Comparison of ENCODE assay signal across 2 cellular contexts in the genomic region with DNA sequence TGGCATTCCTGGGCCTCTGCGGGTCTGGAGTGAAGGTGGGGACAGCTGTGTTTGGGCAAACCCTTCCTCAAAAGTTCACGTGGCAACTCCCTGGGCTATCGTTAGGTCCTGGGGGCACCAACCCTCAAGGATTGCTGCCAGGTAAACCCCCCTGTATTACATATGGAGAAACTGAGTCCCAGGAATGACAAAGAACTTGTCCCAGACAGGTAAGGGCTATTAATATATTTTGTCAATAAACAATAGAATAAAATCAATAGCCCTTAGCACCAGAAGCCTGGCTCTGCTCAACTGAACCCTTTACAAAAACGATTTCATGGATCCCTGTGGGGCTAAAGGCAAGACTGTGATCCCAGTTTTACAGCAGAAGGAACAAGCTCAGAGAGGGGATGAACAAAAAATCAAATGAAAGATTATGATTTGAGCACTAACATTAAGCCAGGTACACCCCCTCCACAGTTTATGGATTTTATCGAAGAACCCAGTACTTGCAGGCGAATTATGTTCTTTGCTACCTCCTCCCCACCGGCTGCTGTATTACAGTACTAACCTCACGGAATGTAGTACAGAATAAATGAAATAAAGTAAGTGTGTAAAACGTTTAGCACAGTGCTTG.
TF ChIP-seq lines count a peak whose summit lies in the region.

No MANE protein-coding gene starts in this region.

TF ChIP-seq in K562, 482 proteins besides CTCF, POLR2A, EP300 and RAD21 (continues in another document):
- TF ChIP-seq XRCC5 (IDR thresholded peaks at IDR 0.05; ENCODE audit: low read depth, low read length) = 0 out of 2 replicates have a peak, but pooled peaks have one; percentile 7
- TF ChIP-seq, protein P1, sequence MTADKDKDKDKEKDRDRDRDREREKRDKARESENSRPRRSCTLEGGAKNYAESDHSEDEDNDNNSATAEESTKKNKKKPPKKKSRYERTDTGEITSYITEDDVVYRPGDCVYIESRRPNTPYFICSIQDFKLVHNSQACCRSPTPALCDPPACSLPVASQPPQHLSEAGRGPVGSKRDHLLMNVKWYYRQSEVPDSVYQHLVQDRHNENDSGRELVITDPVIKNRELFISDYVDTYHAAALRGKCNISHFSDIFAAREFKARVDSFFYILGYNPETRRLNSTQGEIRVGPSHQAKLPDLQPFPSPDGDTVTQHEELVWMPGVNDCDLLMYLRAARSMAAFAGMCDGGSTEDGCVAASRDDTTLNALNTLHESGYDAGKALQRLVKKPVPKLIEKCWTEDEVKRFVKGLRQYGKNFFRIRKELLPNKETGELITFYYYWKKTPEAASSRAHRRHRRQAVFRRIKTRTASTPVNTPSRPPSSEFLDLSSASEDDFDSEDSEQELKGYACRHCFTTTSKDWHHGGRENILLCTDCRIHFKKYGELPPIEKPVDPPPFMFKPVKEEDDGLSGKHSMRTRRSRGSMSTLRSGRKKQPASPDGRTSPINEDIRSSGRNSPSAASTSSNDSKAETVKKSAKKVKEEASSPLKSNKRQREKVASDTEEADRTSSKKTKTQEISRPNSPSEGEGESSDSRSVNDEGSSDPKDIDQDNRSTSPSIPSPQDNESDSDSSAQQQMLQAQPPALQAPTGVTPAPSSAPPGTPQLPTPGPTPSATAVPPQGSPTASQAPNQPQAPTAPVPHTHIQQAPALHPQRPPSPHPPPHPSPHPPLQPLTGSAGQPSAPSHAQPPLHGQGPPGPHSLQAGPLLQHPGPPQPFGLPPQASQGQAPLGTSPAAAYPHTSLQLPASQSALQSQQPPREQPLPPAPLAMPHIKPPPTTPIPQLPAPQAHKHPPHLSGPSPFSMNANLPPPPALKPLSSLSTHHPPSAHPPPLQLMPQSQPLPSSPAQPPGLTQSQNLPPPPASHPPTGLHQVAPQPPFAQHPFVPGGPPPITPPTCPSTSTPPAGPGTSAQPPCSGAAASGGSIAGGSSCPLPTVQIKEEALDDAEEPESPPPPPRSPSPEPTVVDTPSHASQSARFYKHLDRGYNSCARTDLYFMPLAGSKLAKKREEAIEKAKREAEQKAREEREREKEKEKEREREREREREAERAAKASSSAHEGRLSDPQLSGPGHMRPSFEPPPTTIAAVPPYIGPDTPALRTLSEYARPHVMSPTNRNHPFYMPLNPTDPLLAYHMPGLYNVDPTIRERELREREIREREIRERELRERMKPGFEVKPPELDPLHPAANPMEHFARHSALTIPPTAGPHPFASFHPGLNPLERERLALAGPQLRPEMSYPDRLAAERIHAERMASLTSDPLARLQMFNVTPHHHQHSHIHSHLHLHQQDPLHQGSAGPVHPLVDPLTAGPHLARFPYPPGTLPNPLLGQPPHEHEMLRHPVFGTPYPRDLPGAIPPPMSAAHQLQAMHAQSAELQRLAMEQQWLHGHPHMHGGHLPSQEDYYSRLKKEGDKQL (CRISPR knock-in tag; IDR thresholded peaks at IDR 0.05; ENCODE audit: borderline replicate concordance) = no peak
- TF ChIP-seq, protein P2, sequence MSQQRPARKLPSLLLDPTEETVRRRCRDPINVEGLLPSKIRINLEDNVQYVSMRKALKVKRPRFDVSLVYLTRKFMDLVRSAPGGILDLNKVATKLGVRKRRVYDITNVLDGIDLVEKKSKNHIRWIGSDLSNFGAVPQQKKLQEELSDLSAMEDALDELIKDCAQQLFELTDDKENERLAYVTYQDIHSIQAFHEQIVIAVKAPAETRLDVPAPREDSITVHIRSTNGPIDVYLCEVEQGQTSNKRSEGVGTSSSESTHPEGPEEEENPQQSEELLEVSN (IDR thresholded peaks at IDR 0.05; ENCODE audit: borderline replicate concordance in 1 of 2, extremely low read depth in 1 of 2, insufficient read depth in 1 of 2, insufficient read length in 1 of 2, low read depth in 1 of 2, low read length in 1 of 2, poor library complexity in 1 of 2, severe bottlenecking in 1 of 2) = peak in 1 of 2 experiments; percentile 1
- 0 out of 2 replicates have a peak, but pooled peaks have one; percentile 4 for TF ChIP-seq GATAD2B (IDR thresholded peaks at IDR 0.05; ENCODE audit: borderline replicate concordance)
- no peak for TF ChIP-seq ZSCAN29 (IDR thresholded peaks at IDR 0.05)
- TF ChIP-seq TBL1XR1 (IDR thresholded peaks at IDR 0.05; ENCODE audit: low read length in 2 of 2) = no peak
- peak in 1 of 2 experiments; percentile 15; a peak in 1 of 4 replicates for TF ChIP-seq ARNT (IDR thresholded peaks at IDR 0.05)
- 0 out of 4 replicates have a peak, but pooled peaks of 1 of the 2 experiments have one; percentile 27 for TF ChIP-seq SIN3A (IDR thresholded peaks at IDR 0.05; ENCODE audit: borderline replicate concordance in 2 of 2, control insufficient read depth in 1 of 2, low read depth in 2 of 2, low read length in 2 of 2)
- TF ChIP-seq HNRNPL (IDR thresholded peaks at IDR 0.05; ENCODE audit: low read depth, low read length) = 0 out of 2 replicates have a peak, but pooled peaks have one; percentile 4
- TF ChIP-seq, protein P3, sequence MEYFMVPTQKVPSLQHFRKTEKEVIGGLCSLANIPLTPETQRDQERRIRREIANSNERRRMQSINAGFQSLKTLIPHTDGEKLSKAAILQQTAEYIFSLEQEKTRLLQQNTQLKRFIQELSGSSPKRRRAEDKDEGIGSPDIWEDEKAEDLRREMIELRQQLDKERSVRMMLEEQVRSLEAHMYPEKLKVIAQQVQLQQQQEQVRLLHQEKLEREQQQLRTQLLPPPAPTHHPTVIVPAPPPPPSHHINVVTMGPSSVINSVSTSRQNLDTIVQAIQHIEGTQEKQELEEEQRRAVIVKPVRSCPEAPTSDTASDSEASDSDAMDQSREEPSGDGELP (CRISPR knock-in tag; IDR thresholded peaks at IDR 0.05; ENCODE audit: borderline replicate concordance) = 0 out of 2 replicates have a peak, but pooled peaks have one; percentile 1
- TF ChIP-seq, protein P4, sequence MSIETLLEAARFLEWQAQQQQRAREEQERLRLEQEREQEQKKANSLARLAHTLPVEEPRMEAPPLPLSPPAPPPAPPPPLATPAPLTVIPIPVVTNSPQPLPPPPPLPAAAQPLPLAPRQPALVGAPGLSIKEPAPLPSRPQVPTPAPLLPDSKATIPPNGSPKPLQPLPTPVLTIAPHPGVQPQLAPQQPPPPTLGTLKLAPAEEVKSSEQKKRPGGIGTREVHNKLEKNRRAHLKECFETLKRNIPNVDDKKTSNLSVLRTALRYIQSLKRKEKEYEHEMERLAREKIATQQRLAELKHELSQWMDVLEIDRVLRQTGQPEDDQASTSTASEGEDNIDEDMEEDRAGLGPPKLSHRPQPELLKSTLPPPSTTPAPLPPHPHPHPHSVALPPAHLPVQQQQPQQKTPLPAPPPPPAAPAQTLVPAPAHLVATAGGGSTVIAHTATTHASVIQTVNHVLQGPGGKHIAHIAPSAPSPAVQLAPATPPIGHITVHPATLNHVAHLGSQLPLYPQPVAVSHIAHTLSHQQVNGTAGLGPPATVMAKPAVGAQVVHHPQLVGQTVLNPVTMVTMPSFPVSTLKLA (conservative IDR thresholded peaks at IDR 0.05) = peak in 1 of 2 experiments; percentile 69; a peak in 2 of 4 replicates
- TF ChIP-seq NONO (IDR thresholded peaks at IDR 0.05; ENCODE audit: low read depth in 2 of 2, low read length in 1 of 2) = 0 out of 4 replicates have a peak, but pooled peaks of 1 of the 2 experiments have one; percentile 29

TF ChIP-seq in HepG2, 621 proteins besides CTCF, POLR2A, EP300 and RAD21 (continues in another document):
- no peak for TF ChIP-seq IRF2 (CRISPR knock-in tag; IDR thresholded peaks at IDR 0.05)
- peak; percentile 54 for TF ChIP-seq TARDBP (CRISPR knock-in tag; IDR thresholded peaks at IDR 0.05)
- TF ChIP-seq, protein P5, sequence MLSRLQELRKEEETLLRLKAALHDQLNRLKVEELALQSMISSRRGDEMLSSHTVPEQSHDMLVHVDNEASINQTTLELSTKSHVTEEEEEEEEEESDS (CRISPR knock-in tag; IDR thresholded peaks at IDR 0.05; ENCODE audit: borderline replicate concordance) = peak; percentile 25; the same call in 1 of the 2 replicates
- peak; percentile 5; the same call in 1 of the 2 replicates for TF ChIP-seq ZFP37 (CRISPR knock-in tag; IDR thresholded peaks at IDR 0.05; ENCODE audit: borderline replicate concordance)
- TF ChIP-seq, protein P6, sequence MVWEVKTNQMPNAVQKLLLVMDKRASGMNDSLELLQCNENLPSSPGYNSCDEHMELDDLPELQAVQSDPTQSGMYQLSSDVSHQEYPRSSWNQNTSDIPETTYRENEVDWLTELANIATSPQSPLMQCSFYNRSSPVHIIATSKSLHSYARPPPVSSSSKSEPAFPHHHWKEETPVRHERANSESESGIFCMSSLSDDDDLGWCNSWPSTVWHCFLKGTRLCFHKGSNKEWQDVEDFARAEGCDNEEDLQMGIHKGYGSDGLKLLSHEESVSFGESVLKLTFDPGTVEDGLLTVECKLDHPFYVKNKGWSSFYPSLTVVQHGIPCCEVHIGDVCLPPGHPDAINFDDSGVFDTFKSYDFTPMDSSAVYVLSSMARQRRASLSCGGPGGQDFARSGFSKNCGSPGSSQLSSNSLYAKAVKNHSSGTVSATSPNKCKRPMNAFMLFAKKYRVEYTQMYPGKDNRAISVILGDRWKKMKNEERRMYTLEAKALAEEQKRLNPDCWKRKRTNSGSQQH (CRISPR knock-in tag; IDR thresholded peaks at IDR 0.05; ENCODE audit: low read depth) = peak; percentile 57; the same call in 1 of the 2 replicates
- peak; percentile 3 for TF ChIP-seq TEAD3 (CRISPR knock-in tag; optimal IDR thresholded peaks at IDR 0.05; ENCODE audit: borderline replicate concordance)
- peak; percentile 59; the same call in 1 of the 2 replicates for TF ChIP-seq ZNF441 (CRISPR knock-in tag; IDR thresholded peaks at IDR 0.05; ENCODE audit: borderline replicate concordance)
- no peak for TF ChIP-seq NFKB2 (CRISPR knock-in tag; IDR thresholded peaks at IDR 0.05; ENCODE audit: borderline replicate concordance)
- TF ChIP-seq SMAD3 (CRISPR knock-in tag; IDR thresholded peaks at IDR 0.05) = 0 out of 2 replicates have a peak, but pooled peaks have one; percentile 29
- no peak for TF ChIP-seq MZF1 (CRISPR knock-in tag; IDR thresholded peaks at IDR 0.05; ENCODE audit: borderline replicate concordance)
- TF ChIP-seq SIN3B (IDR thresholded peaks at IDR 0.05; ENCODE audit: low read length) = peak; percentile 51; the same call in 1 of the 2 replicates
- TF ChIP-seq PAWR (CRISPR knock-in tag; IDR thresholded peaks at IDR 0.05; ENCODE audit: borderline replicate concordance) = no peak
- TF ChIP-seq, protein P7, sequence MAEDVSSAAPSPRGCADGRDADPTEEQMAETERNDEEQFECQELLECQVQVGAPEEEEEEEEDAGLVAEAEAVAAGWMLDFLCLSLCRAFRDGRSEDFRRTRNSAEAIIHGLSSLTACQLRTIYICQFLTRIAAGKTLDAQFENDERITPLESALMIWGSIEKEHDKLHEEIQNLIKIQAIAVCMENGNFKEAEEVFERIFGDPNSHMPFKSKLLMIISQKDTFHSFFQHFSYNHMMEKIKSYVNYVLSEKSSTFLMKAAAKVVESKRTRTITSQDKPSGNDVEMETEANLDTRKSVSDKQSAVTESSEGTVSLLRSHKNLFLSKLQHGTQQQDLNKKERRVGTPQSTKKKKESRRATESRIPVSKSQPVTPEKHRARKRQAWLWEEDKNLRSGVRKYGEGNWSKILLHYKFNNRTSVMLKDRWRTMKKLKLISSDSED (CRISPR knock-in tag; IDR thresholded peaks at IDR 0.05) = peak; percentile 2; the same call in 1 of the 2 replicates
- no peak for TF ChIP-seq MYC (CRISPR knock-in tag; IDR thresholded peaks at IDR 0.05; ENCODE audit: borderline replicate concordance)
- TF ChIP-seq, protein P8, sequence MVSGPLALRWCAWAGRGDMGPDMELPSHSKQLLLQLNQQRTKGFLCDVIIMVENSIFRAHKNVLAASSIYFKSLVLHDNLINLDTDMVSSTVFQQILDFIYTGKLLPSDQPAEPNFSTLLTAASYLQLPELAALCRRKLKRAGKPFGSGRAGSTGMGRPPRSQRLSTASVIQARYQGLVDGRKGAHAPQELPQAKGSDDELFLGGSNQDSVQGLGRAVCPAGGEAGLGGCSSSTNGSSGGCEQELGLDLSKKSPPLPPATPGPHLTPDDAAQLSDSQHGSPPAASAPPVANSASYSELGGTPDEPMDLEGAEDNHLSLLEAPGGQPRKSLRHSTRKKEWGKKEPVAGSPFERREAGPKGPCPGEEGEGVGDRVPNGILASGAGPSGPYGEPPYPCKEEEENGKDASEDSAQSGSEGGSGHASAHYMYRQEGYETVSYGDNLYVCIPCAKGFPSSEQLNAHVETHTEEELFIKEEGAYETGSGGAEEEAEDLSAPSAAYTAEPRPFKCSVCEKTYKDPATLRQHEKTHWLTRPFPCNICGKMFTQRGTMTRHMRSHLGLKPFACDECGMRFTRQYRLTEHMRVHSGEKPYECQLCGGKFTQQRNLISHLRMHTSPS (CRISPR knock-in tag; IDR thresholded peaks at IDR 0.05; ENCODE audit: low read depth) = 0 out of 2 replicates have a peak, but pooled peaks have one; percentile 26
- TF ChIP-seq ZNF598 (CRISPR knock-in tag; IDR thresholded peaks at IDR 0.05; ENCODE audit: borderline replicate concordance) = no peak
- 0 out of 2 replicates have a peak, but pooled peaks have one; percentile 90 for TF ChIP-seq ZNF17 (CRISPR knock-in tag; IDR thresholded peaks at IDR 0.05)
- TF ChIP-seq, protein P9, sequence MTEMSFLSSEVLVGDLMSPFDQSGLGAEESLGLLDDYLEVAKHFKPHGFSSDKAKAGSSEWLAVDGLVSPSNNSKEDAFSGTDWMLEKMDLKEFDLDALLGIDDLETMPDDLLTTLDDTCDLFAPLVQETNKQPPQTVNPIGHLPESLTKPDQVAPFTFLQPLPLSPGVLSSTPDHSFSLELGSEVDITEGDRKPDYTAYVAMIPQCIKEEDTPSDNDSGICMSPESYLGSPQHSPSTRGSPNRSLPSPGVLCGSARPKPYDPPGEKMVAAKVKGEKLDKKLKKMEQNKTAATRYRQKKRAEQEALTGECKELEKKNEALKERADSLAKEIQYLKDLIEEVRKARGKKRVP (CRISPR knock-in tag; IDR thresholded peaks at IDR 0.05) = peak in 1 of 2 experiments; percentile 54; a peak in 1 of 4 replicates
- TF ChIP-seq HNRNPK (IDR thresholded peaks at IDR 0.05; ENCODE audit: low read depth, low read length, poor library complexity, severe bottlenecking) = peak; percentile 40
- TF ChIP-seq, protein P10, sequence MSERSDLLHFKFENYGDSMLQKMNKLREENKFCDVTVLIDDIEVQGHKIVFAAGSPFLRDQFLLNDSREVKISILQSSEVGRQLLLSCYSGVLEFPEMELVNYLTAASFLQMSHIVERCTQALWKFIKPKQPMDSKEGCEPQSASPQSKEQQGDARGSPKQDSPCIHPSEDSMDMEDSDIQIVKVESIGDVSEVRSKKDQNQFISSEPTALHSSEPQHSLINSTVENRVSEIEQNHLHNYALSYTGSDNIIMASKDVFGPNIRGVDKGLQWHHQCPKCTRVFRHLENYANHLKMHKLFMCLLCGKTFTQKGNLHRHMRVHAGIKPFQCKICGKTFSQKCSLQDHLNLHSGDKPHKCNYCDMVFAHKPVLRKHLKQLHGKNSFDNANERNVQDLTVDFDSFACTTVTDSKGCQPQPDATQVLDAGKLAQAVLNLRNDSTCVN (CRISPR knock-in tag; IDR thresholded peaks at IDR 0.05; ENCODE audit: borderline replicate concordance) = no peak
- TF ChIP-seq, protein P11, sequence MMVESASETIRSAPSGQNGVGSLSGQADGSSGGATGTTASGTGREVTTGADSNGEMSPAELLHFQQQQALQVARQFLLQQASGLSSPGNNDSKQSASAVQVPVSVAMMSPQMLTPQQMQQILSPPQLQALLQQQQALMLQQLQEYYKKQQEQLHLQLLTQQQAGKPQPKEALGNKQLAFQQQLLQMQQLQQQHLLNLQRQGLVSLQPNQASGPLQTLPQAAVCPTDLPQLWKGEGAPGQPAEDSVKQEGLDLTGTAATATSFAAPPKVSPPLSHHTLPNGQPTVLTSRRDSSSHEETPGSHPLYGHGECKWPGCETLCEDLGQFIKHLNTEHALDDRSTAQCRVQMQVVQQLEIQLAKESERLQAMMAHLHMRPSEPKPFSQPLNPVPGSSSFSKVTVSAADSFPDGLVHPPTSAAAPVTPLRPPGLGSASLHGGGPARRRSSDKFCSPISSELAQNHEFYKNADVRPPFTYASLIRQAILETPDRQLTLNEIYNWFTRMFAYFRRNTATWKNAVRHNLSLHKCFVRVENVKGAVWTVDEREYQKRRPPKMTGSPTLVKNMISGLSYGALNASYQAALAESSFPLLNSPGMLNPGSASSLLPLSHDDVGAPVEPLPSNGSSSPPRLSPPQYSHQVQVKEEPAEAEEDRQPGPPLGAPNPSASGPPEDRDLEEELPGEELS (CRISPR knock-in tag; IDR thresholded peaks at IDR 0.05) = peak; percentile 10; the same call in 1 of the 2 replicates
- peak; percentile 80 for TF ChIP-seq KAT2B (IDR thresholded peaks at IDR 0.05; ENCODE audit: borderline replicate concordance, low read depth, low read length)
- TF ChIP-seq ASH2L (IDR thresholded peaks at IDR 0.05; ENCODE audit: insufficient read length, low read depth, low read length) = no peak
